Comparison of ENCODE assay signal across 10 cellular contexts in genomic region chr3:194057570-194058188, GRCh38.
DNase-seq lines count a peak whose midpoint lies in the region; ATAC-seq and TF ChIP-seq lines count a peak whose summit lies in the region.
"Had no signal": no experiment of that assay in that cellular context is flagged by ENCODE, and none has a peak within 500 bp of the region (broad histone marks: within the 10 kb centered on the region; RNA-seq: fewer than 3 reads in every experiment).

No MANE protein-coding gene starts in this region.

- no peaks in the 10 kb centered on the region for H3K79me2 ChIP-seq in Loucy (ENCODE audit: insufficient read depth, low read length)

- no peaks in the 10 kb centered on the region for H3K27me3 ChIP-seq in Loucy (ENCODE audit: insufficient read depth, low read length, poor library complexity, severe bottlenecking)

- no peak for TF ChIP-seq CTCF in Loucy (conservative IDR thresholded peaks at IDR 0.05; ENCODE audit: low read length)
- no peak for TF ChIP-seq CTCF in glutamatergic neuron (IDR thresholded peaks at IDR 0.05; ENCODE audit: partially characterized antibody, unreplicated experiment)

- H3K4me3 Mint-ChIP-seq in T-helper 2 cell treated with Interferon-gamma antibody and Interleukin-4, amounts not matched to agents 5 μg/mL and 100 μg/mL, for 36 hours: peak overlapping the region; percentile 38
- peak overlapping the region; percentile 71 for H3K4me3 Mint-ChIP-seq in glutamatergic neuron (ENCODE audit: unreplicated experiment)
- peak overlapping the region; percentile 69 to 74 for H3K4me3 Mint-ChIP-seq in stimulated activated naive CD8-positive, alpha-beta T cell treated with anti-CD3 and anti-CD28 coated beads, Interleukin-15, amount 100 ng/mL, for 72 hours

- peak overlapping the region; percentile 60 for H3K4me3 ChIP-seq in Loucy (ENCODE audit: low read length, poor library complexity, severe bottlenecking)

- H3K27ac Mint-ChIP-seq in T-helper 2 cell treated with Interferon-gamma antibody and Interleukin-4, amounts not matched to agents 5 μg/mL and 100 μg/mL, for 36 hours: peak overlapping the region; percentile 31
- peak overlapping the region; percentile 29 for H3K27ac Mint-ChIP-seq in glutamatergic neuron (ENCODE audit: unreplicated experiment)
- peak overlapping the region in 1 of 2 donors; percentile 55 for H3K27ac Mint-ChIP-seq in stimulated activated naive CD8-positive, alpha-beta T cell treated with anti-CD3 and anti-CD28 coated beads, Interleukin-15, amount 100 ng/mL, for 72 hours

- no peaks in the 10 kb centered on the region for H3K9me2 ChIP-seq in Loucy (replicated peaks; ENCODE audit: low read depth, low read length)

- peak overlapping the region; percentile 71 for H3K9ac ChIP-seq in Loucy (ENCODE audit: low read depth, low read length, poor library complexity, severe bottlenecking)

- no peaks in the 10 kb centered on the region for H3K36me3 Mint-ChIP-seq in T-helper 2 cell treated with Interferon-gamma antibody and Interleukin-4, amounts not matched to agents 5 μg/mL and 100 μg/mL, for 36 hours (ENCODE audit: low read depth)
- peaks cover 5% of the 10 kb centered on the region for H3K36me3 Mint-ChIP-seq in glutamatergic neuron (ENCODE audit: unreplicated experiment)

- peak; percentile 24 for ATAC-seq in stimulated activated naive CD8-positive, alpha-beta T cell treated with anti-CD3 and anti-CD28 coated beads, Interleukin-15, amount 100 ng/mL, for 72 hours
- ATAC-seq in HG03097 (IDR thresholded peaks at IDR 0.05; ENCODE audit: low FRiP score, unreplicated experiment): no peak

- no peaks in the 10 kb centered on the region for H3F3A ChIP-seq in Loucy (ENCODE audit: low read depth)

- peak overlapping the region; percentile 67 for H3K4me2 ChIP-seq in Loucy (ENCODE audit: low read depth, low read length, poor library complexity, severe bottlenecking)

- H2AFZ ChIP-seq in Loucy (ENCODE audit: low read length): peak overlapping the region; percentile 9; the same call in 1 of the 2 replicates

- H3K9me3 Mint-ChIP-seq in T-helper 2 cell treated with Interferon-gamma antibody and Interleukin-4, amounts not matched to agents 5 μg/mL and 100 μg/mL, for 36 hours: peaks cover 3% of the 10 kb centered on the region
- H3K9me3 Mint-ChIP-seq in glutamatergic neuron (ENCODE audit: unreplicated experiment): no peaks in the 10 kb centered on the region
- H3K9me3 Mint-ChIP-seq in stimulated activated naive CD8-positive, alpha-beta T cell treated with anti-CD3 and anti-CD28 coated beads, Interleukin-15, amount 100 ng/mL, for 72 hours: no peaks in the 10 kb centered on the region

- H3K36me3 ChIP-seq in Loucy (ENCODE audit: insufficient read depth, low read length): no peaks in the 10 kb centered on the region

- H3K9me3 ChIP-seq in Loucy (ENCODE audit: insufficient read depth, low read depth, low read length): no peaks in the 10 kb centered on the region

- peaks cover 15% of the 10 kb centered on the region for H3K27me3 Mint-ChIP-seq in T-helper 2 cell treated with Interferon-gamma antibody and Interleukin-4, amounts not matched to agents 5 μg/mL and 100 μg/mL, for 36 hours (ENCODE audit: low read depth)
- H3K27me3 Mint-ChIP-seq in glutamatergic neuron (ENCODE audit: unreplicated experiment): no peaks in the 10 kb centered on the region
- H3K27me3 Mint-ChIP-seq in stimulated activated naive CD8-positive, alpha-beta T cell treated with anti-CD3 and anti-CD28 coated beads, Interleukin-15, amount 100 ng/mL, for 72 hours: peaks cover 26% of the 10 kb centered on the region

- peaks cover 4% of the 10 kb centered on the region for H3K4me1 Mint-ChIP-seq in T-helper 2 cell treated with Interferon-gamma antibody and Interleukin-4, amounts not matched to agents 5 μg/mL and 100 μg/mL, for 36 hours (ENCODE audit: low read depth)
- peaks cover 4% of the 10 kb centered on the region for H3K4me1 Mint-ChIP-seq in glutamatergic neuron (ENCODE audit: low read depth, unreplicated experiment)
- H3K4me1 Mint-ChIP-seq in stimulated activated naive CD8-positive, alpha-beta T cell treated with anti-CD3 and anti-CD28 coated beads, Interleukin-15, amount 100 ng/mL, for 72 hours: peaks cover 19% of the 10 kb centered on the region

- peaks cover 15% of the 10 kb centered on the region for H3K4me1 ChIP-seq in Loucy (ENCODE audit: insufficient read depth, low read length, poor library complexity, severe bottlenecking)

- DNase-seq in T-helper 2 cell treated with Interferon-gamma antibody and Interleukin-4, amounts not matched to agents 5 μg/mL and 100 μg/mL, for 36 hours (ENCODE audit: low spot score): no peak
- DNase-seq in T-helper 2 cell (no peak), glutamatergic neuron (no peak), NCI-H748 treated with DMSO at 0.1 percent for 48 hours (lab: John Stamatoyannopoulos, UW) (no peak)
- no peak for DNase-seq in stimulated activated naive CD8-positive, alpha-beta T cell treated with anti-CD3 and anti-CD28 coated beads, Interleukin-15, amount 100 ng/mL, for 72 hours
- no peak for DNase-seq in stimulated activated CD4-positive, alpha-beta T cell treated with anti-CD3 and anti-CD28 coated beads, Interleukin-2, amount 100 ng/mL, for 24 hours
- DNase-seq: NK-92 treated with Interleukin-12 subunit alpha and Interleukin-12 subunit beta, amount 100 ng/mL, for 24 hours; occipital lobe had no signal

- H4K20me1 ChIP-seq in Loucy (ENCODE audit: insufficient read depth, low read length, poor library complexity, severe bottlenecking): no peaks in the 10 kb centered on the region
